12 cellular contexts compared by ENCODE assay signal in genomic region chr5:56686337-56687198, GRCh38.
DNase-seq lines count a peak whose midpoint lies in the region; ATAC-seq and TF ChIP-seq lines count a peak whose summit lies in the region.
"Had no signal": no experiment of that assay in that cellular context is flagged by ENCODE, and none has a peak within 500 bp of the region (broad histone marks: within the 10 kb centered on the region; RNA-seq: fewer than 3 reads in every experiment).

No MANE protein-coding gene starts in this region.

- H3K4me1 ChIP-seq in BLaER1 (peaks cover 87% of the 10 kb centered on the region), OCI-LY3 (ENCODE audit: low read length) (peaks cover 50% of the 10 kb centered on the region), upper lobe of left lung (peaks cover 0 to 3% (median 0%) of the 10 kb centered on the region in 4 donors)

- H4K20me1 ChIP-seq in BLaER1 (no peaks in the 10 kb centered on the region), OCI-LY3 (ENCODE audit: insufficient read depth, low read length) (no peaks in the 10 kb centered on the region)

- H3K27me3 ChIP-seq in BLaER1, result no peaks in the 10 kb centered on the region
- H3K27me3 ChIP-seq in OCI-LY3 (ENCODE audit: low read depth, low read length), result no peaks in the 10 kb centered on the region
- no peaks in the 10 kb centered on the region for H3K27me3 ChIP-seq in upper lobe of left lung

- no peaks in the 10 kb centered on the region for H3K79me2 ChIP-seq in OCI-LY3 (ENCODE audit: low read length)

- H3K27ac ChIP-seq in BLaER1 (peak overlapping the region; percentile 82), OCI-LY3 (ENCODE audit: low read length) (peak overlapping the region; percentile 70), upper lobe of left lung (peak overlapping the region in 1 of 4 donors; percentile 31)

- H3K27me3 Mint-ChIP-seq in nephron progenitor cell (ENCODE audit: low read depth, poor library complexity), result no peaks in the 10 kb centered on the region

- no peak overlapping the region for H3K4me3 Mint-ChIP-seq in nephron progenitor cell

- H3K9ac ChIP-seq in BLaER1 (peak overlapping the region; percentile 69), OCI-LY3 (ENCODE audit: low read length) (peak overlapping the region; percentile 52)

- ATAC-seq in GM19035 (IDR thresholded peaks at IDR 0.05; ENCODE audit: unreplicated experiment) (peak; percentile 67), HG02938 (IDR thresholded peaks at IDR 0.05; ENCODE audit: unreplicated experiment) (peak; percentile 65), HG03457 (IDR thresholded peaks at IDR 0.05; ENCODE audit: unreplicated experiment) (no peak), upper lobe of left lung (ENCODE audit: low FRiP score in 2 of 2) (no peak)

- DNase-seq in nephron progenitor cell (no peak), upper lobe of left lung (no peak), Ammon's horn (ENCODE audit: low spot score) (no peak)
- DNase-seq: amygdala; NCI-H1092 treated with DMSO at 0.1 percent for 48 hours; stimulated activated CD4-positive, alpha-beta T cell treated with anti-CD3 and anti-CD28 coated beads, Interleukin-4, amount 100 ng/mL, for 4 hours had no signal

- H3K4me3 ChIP-seq in BLaER1, result no peak overlapping the region
- peak overlapping the region; percentile 62 for H3K4me3 ChIP-seq in OCI-LY3 (ENCODE audit: low read length)
- no peak overlapping the region for H3K4me3 ChIP-seq in upper lobe of left lung

- 0 out of 2 replicates have a peak overlapping the region, but pooled peaks have one; percentile 44 for H2AFZ ChIP-seq in OCI-LY3 (ENCODE audit: low read depth, low read length)

- no peak overlapping the region for H3K27ac Mint-ChIP-seq in nephron progenitor cell

- peaks cover 18% of the 10 kb centered on the region; the same call in 1 of the 2 replicates for H3K9me3 ChIP-seq in BLaER1
- peaks cover 3% of the 10 kb centered on the region; the same call in 1 of the 2 replicates for H3K9me3 ChIP-seq in OCI-LY3 (ENCODE audit: insufficient read depth, low read length)
- no peaks in the 10 kb centered on the region for H3K9me3 ChIP-seq in upper lobe of left lung

- no peak for TF ChIP-seq EP300 in upper lobe of left lung (IDR thresholded peaks at IDR 0.05)

- no peaks in the 10 kb centered on the region for H3K9me3 Mint-ChIP-seq in nephron progenitor cell
- H3K9me3 Mint-ChIP-seq: T-helper 2 cell treated with Interferon-gamma antibody and Interleukin-4, amounts not matched to agents 5 μg/mL and 100 μg/mL, for 36 hours had no signal

- H3K4me2 ChIP-seq in BLaER1 (peak overlapping the region; percentile 65), OCI-LY3 (ENCODE audit: low read length) (peak overlapping the region; percentile 77)

- WGBS in upper lobe of left lung, 2 donors, result 62 to 83% methylated on average over 5 of the region's 5 CpGs

- TF ChIP-seq CTCF in OCI-LY3 (IDR thresholded peaks at IDR 0.05; ENCODE audit: low read depth, low read length) (no peak), nephron progenitor cell (IDR thresholded peaks at IDR 0.05) (no peak), upper lobe of left lung (IDR thresholded peaks at IDR 0.05) (no peak)

- H3K36me3 ChIP-seq in BLaER1 (no peaks in the 10 kb centered on the region), OCI-LY3 (replicated peaks; ENCODE audit: low read depth, low read length) (no peaks in the 10 kb centered on the region), upper lobe of left lung (no peaks in the 10 kb centered on the region)

- peaks cover 20% of the 10 kb centered on the region for H3K4me1 Mint-ChIP-seq in nephron progenitor cell

- TF ChIP-seq POLR2A in upper lobe of left lung (IDR thresholded peaks at IDR 0.05), result no peak

- no peaks in the 10 kb centered on the region for H3K36me3 Mint-ChIP-seq in nephron progenitor cell (ENCODE audit: low read depth)

Comparison
In these comparisons a context has a peak if more than half of its experiments do, and no peak if none do; other contexts are left out.
1. ATAC-seq: peak in GM19035 (single experiment) and HG02938 (single experiment); none in HG03457 (single experiment) and upper lobe of left lung (0 of 2).